In the genomic region with DNA sequence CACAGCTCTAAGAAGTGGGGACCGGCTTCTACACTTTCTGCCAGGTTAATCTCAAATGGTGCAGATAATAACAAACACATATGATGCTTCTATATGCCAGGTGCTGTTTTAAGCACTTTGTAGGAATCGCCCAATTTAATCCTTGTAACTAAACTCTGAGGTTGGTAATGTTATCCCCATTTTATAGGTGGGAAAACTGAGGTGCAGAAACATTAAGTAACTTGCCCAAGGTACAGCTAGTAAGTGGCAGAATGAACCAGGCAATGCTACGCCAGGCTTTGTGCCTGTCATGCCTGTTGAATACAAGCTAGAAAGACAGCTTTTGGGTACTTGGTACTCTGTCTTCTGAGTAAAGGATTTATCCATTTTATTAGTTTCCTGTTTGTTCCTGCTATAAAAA, we compare ENCODE assay signal across 24 cellular contexts. TPM values are rescaled to one million over a fixed set of nuclear protein-coding genes. Genes with fewer than 3 reads are reported as not detected.
DNase-seq lines count a peak whose midpoint lies in the region; ATAC-seq, FAIRE-seq and TF ChIP-seq lines count a peak whose summit lies in the region.
"Had no signal": no experiment of that assay in that cellular context is flagged by ENCODE, and none has a peak within 500 bp of the region (broad histone marks: within the 10 kb centered on the region; RNA-seq: fewer than 3 reads in every experiment).

No MANE protein-coding gene starts in this region.

- no peak for TF ChIP-seq EP300 in H1 (IDR thresholded peaks at IDR 0.05; ENCODE audit: borderline replicate concordance in 1 of 2, low read depth in 2 of 2, low read length in 2 of 2)

- WGBS in H1 (ENCODE audit: extremely low coverage in 1 of 2, insufficient coverage in 1 of 2, insufficient read length in 1 of 2, insufficient replicate concordance in 2 of 2, low coverage in 1 of 2, low lambda C conversion rate in 2 of 2, missing lambda C conversion rate in 1 of 2), 2 experiments, result 93% methylated on average over 3 of the region's 3 CpGs; no CpG with 5 or more reads in 1 of the 2 experiments

- H3K79me1 ChIP-seq in H1 (ENCODE audit: low read depth, low read length), result peaks cover 8% of the 10 kb centered on the region

- no peak overlapping the region for H3K23ac ChIP-seq in H1 (ENCODE audit: insufficient read length)

- peak overlapping the region; percentile 1 for H3K27ac Mint-ChIP-seq in CD4-positive, alpha-beta T cell
- H3K27ac Mint-ChIP-seq in neural progenitor cell, result no peak overlapping the region
- H3K27ac Mint-ChIP-seq: B cell, HFFc6 had no signal

- no peak for TF ChIP-seq RAD21 in H1 (IDR thresholded peaks at IDR 0.05 in 1 of 2, conservative IDR thresholded peaks at IDR 0.05 in 1 of 2; ENCODE audit: low read depth in 2 of 2, low read length in 2 of 2)

- TF ChIP-seq POLR2A in H1 (IDR thresholded peaks at IDR 0.05; ENCODE audit: control extremely low read depth in 1 of 2, low read depth in 2 of 2, low read length in 2 of 2), result no peak

- no peak for ATAC-seq in CD4-positive, alpha-beta T cell (ENCODE audit: poor library complexity)
- ATAC-seq: A549, Panc1, SK-N-SH treated with all-trans-retinoic acid at 6 μM for 48 hours had no signal

- no peaks in the 10 kb centered on the region for H3K9me3 ChIP-seq in CD4-positive, alpha-beta T cell (ENCODE audit: control insufficient read depth, low read length)
- no peaks in the 10 kb centered on the region for H3K9me3 ChIP-seq in H1 (ENCODE audit: insufficient read depth in 2 of 2, low read depth in 1 of 2, low read length in 1 of 2)
- H3K9me3 ChIP-seq in neural progenitor cell (ENCODE audit: low read depth), result no peaks in the 10 kb centered on the region
- H3K9me3 ChIP-seq: A549 had no signal

- no peak for TF ChIP-seq CTCF in CD4-positive, alpha-beta T cell (IDR thresholded peaks at IDR 0.05)
- TF ChIP-seq CTCF in VCaP (conservative IDR thresholded peaks at IDR 0.05) (no peak), H1 (IDR thresholded peaks at IDR 0.05; ENCODE audit: control extremely low read depth in 1 of 3, insufficient read depth in 1 of 3, low read depth in 1 of 3, low read length in 3 of 3) (no peak), neural progenitor cell (IDR thresholded peaks at IDR 0.05) (no peak)

- peaks cover 18% of the 10 kb centered on the region for H3K36me3 Mint-ChIP-seq in CD4-positive, alpha-beta T cell (ENCODE audit: low read depth)
- peaks cover 1% of the 10 kb centered on the region for H3K36me3 Mint-ChIP-seq in neural progenitor cell

- H3K27me3 ChIP-seq in CD4-positive, alpha-beta T cell (ENCODE audit: control insufficient read depth, insufficient read depth, low read length), result no peaks in the 10 kb centered on the region
- H3K27me3 ChIP-seq in H1 (replicated peaks in 1 of 4; ENCODE audit: control insufficient read depth in 3 of 4, extremely low read depth in 1 of 4, insufficient read depth in 3 of 4, low read length in 3 of 4) (no peaks in the 10 kb centered on the region), neural progenitor cell (no peaks in the 10 kb centered on the region)

- H4K5ac ChIP-seq in H1 (ENCODE audit: insufficient read length, low read depth, low read length), result no peak overlapping the region

- CTCF ChIA-PET in CD4-positive, alpha-beta T cell (lab: Charles Lee), result no interaction called here
- CTCF ChIA-PET in H1 (lab: Charles Lee; ENCODE audit: partially characterized antibody), result interaction anchor here (0.7 to 4.4 kb wide), 6 partner anchors 15 to 126 kb away, joined by 3 to 33 read pairs (median 4); a partner anchor contains a TSS

- H3K79me2 ChIP-seq in H1 (ENCODE audit: control insufficient read depth in 1 of 2, insufficient read depth in 2 of 2, low read length in 2 of 2) (peaks cover 0 to 58% of the 10 kb centered on the region in 2 experiments; a peak in 2 of 4 replicates), neural progenitor cell (ENCODE audit: low read depth) (no peaks in the 10 kb centered on the region)

- no peak overlapping the region for H4K91ac ChIP-seq in H1 (replicated peaks; ENCODE audit: insufficient read length, low read length)

- H3F3A ChIP-seq in neural progenitor cell (ENCODE audit: low read depth), result peaks cover 36% of the 10 kb centered on the region

- H3K18ac ChIP-seq in H1 (ENCODE audit: extremely low read depth, low read length), result no peak overlapping the region

- no peak overlapping the region for H2BK12ac ChIP-seq in H1 (ENCODE audit: low read depth, low read length)

- H3K4ac ChIP-seq in H1 (replicated peaks; ENCODE audit: insufficient read length, low read depth, low read length), result no peak overlapping the region

- H3K23me2 ChIP-seq in H1 (ENCODE audit: low read depth, low read length), result no peaks in the 10 kb centered on the region

- H2AK5ac ChIP-seq in H1 (ENCODE audit: low read depth, low read length), result no peak overlapping the region

- H3K9ac ChIP-seq in H1 (replicated peaks in 1 of 4; ENCODE audit: extremely low read depth in 1 of 4, low read depth in 3 of 4, low read length in 3 of 4) (no peak overlapping the region; a peak in 1 of 7 replicates), neural progenitor cell (no peak overlapping the region)

- no peak for DNase-seq in CD4-positive, alpha-beta T cell
- DNase-seq in H1 (ENCODE audit: low read depth in 1 of 2, low spot score in 2 of 2) (no peak), neural progenitor cell (ENCODE audit: low spot score) (no peak), COR-L47 (lab: John Stamatoyannopoulos, UW) (no peak), NCI-H146 treated with DMSO at 0.1 percent for 48 hours (lab: John Stamatoyannopoulos, UW; ENCODE audit: unreplicated experiment) (no peak), NCI-H774 (lab: John Stamatoyannopoulos, UW) (no peak)
- DNase-seq: CD4-positive, alpha-beta memory T cell; DMS53; H7; HFFc6; KG1; NCI-H1092 treated with DMSO at 0.1 percent for 48 hours; NCI-H146; NCI-H2029 treated with DMSO at 0.1 percent for 48 hours; NCI-H226; NCI-H510A treated with DMSO at 0.1 percent for 48 hours; NCI-H82; SIG-M5 had no signal

- H3K27me3 Mint-ChIP-seq in CD4-positive, alpha-beta T cell, result no peaks in the 10 kb centered on the region
- H3K27me3 Mint-ChIP-seq in neural progenitor cell (ENCODE audit: insufficient read depth, low read depth), result peaks cover 3% of the 10 kb centered on the region
- H3K27me3 Mint-ChIP-seq: B cell; CD4-positive, alpha-beta memory T cell had no signal

- H3K4me1 Mint-ChIP-seq in CD4-positive, alpha-beta T cell (ENCODE audit: low read depth), result peaks cover 82% of the 10 kb centered on the region
- H3K4me1 Mint-ChIP-seq in neural progenitor cell, result peaks cover 45% of the 10 kb centered on the region

- no peak overlapping the region for H3K4me3 ChIP-seq in H1 (ENCODE audit: extremely low read depth in 1 of 4, insufficient read depth in 2 of 4, low read depth in 3 of 4, low read length in 4 of 4)
- H3K4me3 ChIP-seq in neural progenitor cell, result no peak overlapping the region
- H3K4me3 ChIP-seq: A549 had no signal

- no peak overlapping the region for H3K14ac ChIP-seq in H1 (ENCODE audit: insufficient read length)

- H2BK15ac ChIP-seq in H1 (ENCODE audit: low read length), result no peak overlapping the region

- no peak overlapping the region for H3K56ac ChIP-seq in H1 (replicated peaks; ENCODE audit: insufficient read length, low read depth, low read length)

- no peak overlapping the region for H2AFZ ChIP-seq in H1 (ENCODE audit: low read length)
- no peak overlapping the region for H2AFZ ChIP-seq in neural progenitor cell (replicated peaks)

- POLR2A ChIA-PET in CD4-positive, alpha-beta T cell (lab: Charles Lee), result no interaction called here
- POLR2A ChIA-PET in H1 (lab: Charles Lee; ENCODE audit: partially characterized antibody), result interaction anchor here (0.8 kb wide), 1 partner anchor 10 kb away, joined by 5 read pairs; no protein-coding TSS in a partner anchor

- H3K4me2 ChIP-seq in H1 (ENCODE audit: insufficient read depth in 1 of 2, low read depth in 2 of 2, low read length in 2 of 2) (no peak overlapping the region), neural progenitor cell (no peak overlapping the region)
- H3K4me2 ChIP-seq: A549 had no signal

- no peak overlapping the region for H4K8ac ChIP-seq in H1 (ENCODE audit: extremely low read depth, insufficient read depth, low read length)

- H3K4me3 Mint-ChIP-seq in CD4-positive, alpha-beta T cell, result no peak overlapping the region
- H3K4me3 Mint-ChIP-seq in neural progenitor cell, result no peak overlapping the region
- H3K4me3 Mint-ChIP-seq: B cell, HFFc6 had no signal

- no peak for FAIRE-seq in H1 (lab: Jason Lieb, UNC)
- FAIRE-seq: A549 had no signal

- H3K36me3 ChIP-seq in H1 (ENCODE audit: control insufficient read depth in 2 of 4, insufficient read depth in 4 of 4, low read length in 3 of 4), result no peaks in the 10 kb centered on the region
- H3K36me3 ChIP-seq in neural progenitor cell, result no peaks in the 10 kb centered on the region

- no peak overlapping the region for H2BK5ac ChIP-seq in H1 (ENCODE audit: low read depth, low read length)

- H2BK120ac ChIP-seq in H1 (replicated peaks; ENCODE audit: low read depth, low read length), result no peak overlapping the region

- intact Hi-C loops in CD4-positive, alpha-beta T cell (cut with DNase I, micrococcal nuclease), result no loop called here

- H3K27ac ChIP-seq in CD4-positive, alpha-beta T cell (ENCODE audit: low read depth, low read length), result no peak overlapping the region
- H3K27ac ChIP-seq in VCaP (peak overlapping the region; percentile 47; the same call in 1 of the 2 replicates), H1 (ENCODE audit: low read depth, low read length) (no peak overlapping the region), neural progenitor cell (peak overlapping the region; percentile 38)
- H3K27ac ChIP-seq: A549, HL-60 had no signal

- H3K4me1 ChIP-seq in H1 (replicated peaks in 1 of 4; ENCODE audit: control insufficient read depth in 3 of 4, insufficient read depth in 4 of 4, low read length in 3 of 4) (peaks cover 19 to 29% (median 26%) of the 10 kb centered on the region in 4 experiments), neural progenitor cell (peaks cover 36% of the 10 kb centered on the region)
- H3K4me1 ChIP-seq: A549 had no signal

- no peak overlapping the region for H2BK20ac ChIP-seq in H1 (ENCODE audit: low read length)

- H4K20me1 ChIP-seq in H1 (replicated peaks in 1 of 2; ENCODE audit: control insufficient read depth in 1 of 2, insufficient read depth in 2 of 2, low read length in 2 of 2) (no peaks in the 10 kb centered on the region), neural progenitor cell (ENCODE audit: low read depth) (peaks cover 6% of the 10 kb centered on the region)

- H3K9me3 Mint-ChIP-seq in CD4-positive, alpha-beta T cell, result no peaks in the 10 kb centered on the region
- H3K9me3 Mint-ChIP-seq in neural progenitor cell, result no peaks in the 10 kb centered on the region
- H3K9me3 Mint-ChIP-seq: CD4-positive, alpha-beta memory T cell; HFFc6 had no signal

RNA-seq across cellular contexts. Expression of a gene that starts 19.7 kb away (rescaled TPM):
- 10 to 100 TPM; 58.8 TPM for total RNA-seq in CD4-positive, alpha-beta T cell
- total RNA-seq in H1 (2021; fragmentation: NEBNext Ultra II Directional; extraction: Animal tissue kit (Norgen Biotek cat#: 25700)), result 57.7 and 66.0 TPM in 2 replicates
- 11.6 and 19.7 TPM in 2 replicates for polyA plus RNA-seq in H1 (2011; rRNA removed)
- polyA plus RNA-seq in H1 (2011; cell fraction: cytosol; rRNA removed), result 26.3 TPM
- polyA plus RNA-seq in H1 (2011; cell fraction: nucleus; rRNA removed), result 37.1 TPM
- polyA plus RNA-seq in H1 (2012, experiment 1 of 2), result 41.4 to 77.2 TPM (median 44.6 TPM) in 4 replicates
- 3.8 TPM for polyA plus RNA-seq in H1 (2012, experiment 2 of 2)
- polyA plus RNA-seq in H1 (2013, experiment 1 of 2), result 125 TPM
- polyA plus RNA-seq in H1 (2013, experiment 2 of 2), result 128 TPM
- polyA minus RNA-seq in H1 (2011; rRNA and poly(A)+ RNA removed), result 42.2 and 91.4 TPM in 2 replicates
- polyA minus RNA-seq in H1 (2011; cell fraction: cytosol; rRNA and poly(A)+ RNA removed), result 35.8 TPM
- 40.6 TPM for polyA minus RNA-seq in H1 (2011; cell fraction: nucleus; rRNA and poly(A)+ RNA removed)
- total RNA-seq in neural progenitor cell (ENCODE audit: low replicate concordance), result 20.9 and 37.7 TPM in 2 replicates

Comparison
In these comparisons a context has a peak if more than half of its experiments do, and no peak if none do; other contexts are left out.
1. H3K27ac ChIP-seq: peak in VCaP (single experiment) and neural progenitor cell (single experiment); none in CD4-positive, alpha-beta T cell (single experiment) and H1 (single experiment).